6 cellular contexts compared by ENCODE assay signal in the genomic region with DNA sequence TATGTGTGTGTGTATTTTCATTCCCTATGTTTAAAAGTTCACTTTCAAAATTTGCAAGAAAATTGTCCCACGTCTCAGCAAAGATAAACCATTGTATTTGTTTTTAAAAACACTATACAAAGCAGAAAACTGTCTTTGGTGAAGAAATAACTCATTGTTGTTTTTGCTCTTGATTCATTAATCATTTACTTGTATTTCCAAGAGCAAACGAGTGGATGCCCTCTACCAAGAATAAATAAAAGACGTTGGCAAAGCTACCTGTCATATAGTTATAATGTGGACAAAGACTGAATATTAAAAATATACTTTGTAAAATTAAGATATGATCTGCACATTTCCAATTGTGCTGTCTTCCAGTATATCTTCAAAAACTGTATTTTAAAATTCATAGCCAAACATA.
"Had no signal": no experiment of that assay in that cellular context is flagged by ENCODE, and none has a peak within 500 bp of the region (broad histone marks: within the 10 kb centered on the region; RNA-seq: fewer than 3 reads in every experiment).

No MANE protein-coding gene starts in this region.

- H3K4me3 Mint-ChIP-seq: HFFc6 had no signal

- H3K27ac Mint-ChIP-seq: HFFc6 had no signal

- DNase-seq: GM23248, GOT3, H7, HFFc6, IMR-90, KG1 had no signal
